ENCODE assay signal across 33 cellular contexts in genomic region chr2:25178976-25179375, GRCh38. TPM values are rescaled to one million over a fixed set of nuclear protein-coding genes. Genes with fewer than 3 reads are reported as not detected.
"Had no signal": no experiment of that assay in that cellular context is flagged by ENCODE, and none has a peak within 500 bp of the region (broad histone marks: within the 10 kb centered on the region; RNA-seq: fewer than 3 reads in every experiment).

No MANE protein-coding gene starts in this region.

- H3K4me2 ChIP-seq: PC-9 had no signal

- H3K4me3 ChIP-seq: cardiac muscle cell, PC-9 had no signal

- H3K9me3 Mint-ChIP-seq: activated B cell treated with CpG ODN at 0.5 μM for 24 hours; activated CD4-positive, alpha-beta memory T cell treated with anti-CD3 and anti-CD28 coated beads for 36 hours; activated naive CD8-positive, alpha-beta T cell treated with anti-CD3 and anti-CD28 coated beads for 36 hours; activated T-cell treated with anti-CD3 and anti-CD28 coated beads, Interleukin-2, amount 50 U/mL, for 72 hours; activated T-helper 17 cell treated with anti-CD3 and anti-CD28 coated beads, Interleukin-2, amount 50 U/mL, for 72 hours had no signal

- H2AFZ ChIP-seq: PC-9 had no signal

- H3K36me3 Mint-ChIP-seq: activated CD4-positive, alpha-beta memory T cell treated with anti-CD3 and anti-CD28 coated beads for 36 hours; activated naive CD8-positive, alpha-beta T cell treated with anti-CD3 and anti-CD28 coated beads for 36 hours had no signal

- H3K27ac ChIP-seq: cardiac muscle cell, PC-9, VCaP had no signal

- DNase-seq: activated B cell treated with CpG ODN at 0.5 μM for 24 hours; activated CD4-positive, alpha-beta memory T cell treated with anti-CD3 and anti-CD28 coated beads for 36 hours; activated CD4-positive, alpha-beta T cell treated with anti-CD3 and anti-CD28 coated beads for 4 hours; activated CD4-positive, alpha-beta T cell treated with anti-CD3 and anti-CD28 coated beads, Interleukin-2, amount 50 U/mL, for 1 hour; activated CD4-positive, CD25-positive, alpha-beta regulatory T cell treated with anti-CD3 and anti-CD28 coated beads, Interleukin-2, amount 50 U/mL, for 72 hours; activated CD8-positive, alpha-beta memory T cell treated with anti-CD3 and anti-CD28 coated beads, Interleukin-2, amount 50 U/mL, for 4 hours; activated effector memory CD4-positive, alpha-beta T cell treated with anti-CD3 and anti-CD28 coated beads, Interleukin-2, amount 50 U/mL, for 16 hours; activated naive CD4-positive, alpha-beta T cell; activated naive CD4-positive, alpha-beta T cell treated with anti-CD3 and anti-CD28 coated beads, Interleukin-2, amount 50 U/mL, for 16 hours; activated naive CD8-positive, alpha-beta T cell treated with anti-CD3 and anti-CD28 coated beads for 36 hours; activated T-cell treated with anti-CD3 and anti-CD28 coated beads for 4 hours; activated T-cell treated with anti-CD3 and anti-CD28 coated beads, Interleukin-2, amount 50 U/mL, for 72 hours; amniotic stem cell; aorta; Karpas-422; KBM-7; NCI-H1105; NCI-H1417 treated with DMSO at 0.1 percent for 48 hours; NCI-H187 treated with DMSO at 0.1 percent for 48 hours; NCI-H2081; NCI-H345; NCI-H524 treated with DMSO at 0.1 percent for 48 hours; PC-9; Right ventricle myocardium superior; SW 1271; T-helper 1 cell; T-helper 2 cell; T-helper 9 cell had no signal

- H3K4me3 Mint-ChIP-seq: activated B cell treated with CpG ODN at 0.5 μM for 24 hours; activated CD4-positive, alpha-beta memory T cell treated with anti-CD3 and anti-CD28 coated beads for 36 hours; activated naive CD8-positive, alpha-beta T cell treated with anti-CD3 and anti-CD28 coated beads for 36 hours; activated T-cell treated with anti-CD3 and anti-CD28 coated beads, Interleukin-2, amount 50 U/mL, for 72 hours; activated T-helper 17 cell treated with anti-CD3 and anti-CD28 coated beads, Interleukin-2, amount 50 U/mL, for 72 hours had no signal

- H3K27ac Mint-ChIP-seq: activated B cell treated with CpG ODN at 0.5 μM for 24 hours; activated CD4-positive, alpha-beta memory T cell treated with anti-CD3 and anti-CD28 coated beads for 36 hours; activated naive CD8-positive, alpha-beta T cell treated with anti-CD3 and anti-CD28 coated beads for 36 hours; activated T-cell treated with anti-CD3 and anti-CD28 coated beads, Interleukin-2, amount 50 U/mL, for 72 hours; activated T-helper 17 cell treated with anti-CD3 and anti-CD28 coated beads, Interleukin-2, amount 50 U/mL, for 72 hours had no signal

- H3K4me1 Mint-ChIP-seq: activated B cell treated with CpG ODN at 0.5 μM for 24 hours; activated naive CD8-positive, alpha-beta T cell treated with anti-CD3 and anti-CD28 coated beads for 36 hours; activated T-helper 17 cell treated with anti-CD3 and anti-CD28 coated beads, Interleukin-2, amount 50 U/mL, for 72 hours had no signal

- H3K36me3 ChIP-seq: cardiac muscle cell had no signal

RNA-seq across cellular contexts. Expression of gene POMC, which starts 10.6 kb away (rescaled TPM):
- total RNA-seq: MCF 10A, NCI-H460, PC-9 had no signal
